ENCODE assay signal across 17 cellular contexts in the genomic region with DNA sequence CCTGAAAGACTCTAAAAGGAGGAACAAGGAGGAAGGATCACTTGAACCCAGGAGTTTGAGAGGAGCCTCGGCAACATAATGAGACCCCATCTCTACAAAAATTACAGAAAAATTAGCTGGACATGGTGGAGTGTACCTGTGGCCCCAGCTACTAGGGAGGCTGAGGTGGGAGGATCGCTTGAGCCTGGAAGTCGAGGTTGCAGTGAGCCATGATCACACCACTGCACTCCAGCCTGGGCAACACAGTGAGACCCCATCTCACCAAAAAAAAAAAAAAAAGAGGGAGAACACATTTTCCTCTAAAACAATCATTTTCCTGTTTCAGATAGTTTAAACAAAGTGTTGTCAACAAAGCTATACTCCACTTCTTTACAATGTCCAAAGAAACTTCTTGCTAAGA. TPM values are rescaled to one million over a fixed set of nuclear protein-coding genes. Genes with fewer than 3 reads are reported as not detected.
A peak's percentile ranks its signal among the peaks of the same experiment; 100 is the strongest.
DNase-seq lines count a peak whose midpoint lies in the region; ATAC-seq and TF ChIP-seq lines count a peak whose summit lies in the region.
"Had no signal": no experiment of that assay in that cellular context is flagged by ENCODE, and none has a peak within 500 bp of the region (broad histone marks: within the 10 kb centered on the region; RNA-seq: fewer than 3 reads in every experiment).

No MANE protein-coding gene starts in this region.

- no peaks in the 10 kb centered on the region for H3F3A ChIP-seq in smooth muscle cell (ENCODE audit: low read depth)

- H3K79me2 ChIP-seq in OCI-LY7 (ENCODE audit: insufficient read depth, low read depth, low read length) (no peaks in the 10 kb centered on the region), mammary epithelial cell (ENCODE audit: insufficient read depth, low read length) (peaks cover 51% of the 10 kb centered on the region), smooth muscle cell (ENCODE audit: low read depth) (no peaks in the 10 kb centered on the region)

- H3K4me3 Mint-ChIP-seq in T-helper 2 cell treated with Interferon-gamma antibody and Interleukin-4, amounts not matched to agents 5 μg/mL and 100 μg/mL, for 36 hours, result peak overlapping the region; percentile 81
- H3K4me3 Mint-ChIP-seq: nephron progenitor cell had no signal

- H3K9me3 ChIP-seq in OCI-LY7 (ENCODE audit: low read length) (no peaks in the 10 kb centered on the region), mammary epithelial cell (replicated peaks; ENCODE audit: insufficient read depth, low read length) (no peaks in the 10 kb centered on the region), smooth muscle cell (replicated peaks; ENCODE audit: low read depth) (no peaks in the 10 kb centered on the region)

- peaks cover 64% of the 10 kb centered on the region for H3K4me1 Mint-ChIP-seq in T-helper 2 cell treated with Interferon-gamma antibody and Interleukin-4, amounts not matched to agents 5 μg/mL and 100 μg/mL, for 36 hours (ENCODE audit: low read depth)

- BruUV-seq in OCI-LY7 (replicated peaks; lab: Mats Ljungman, UMichigan) (no TSS peak), mammary epithelial cell (replicated peaks; lab: Mats Ljungman, UMichigan) (no TSS peak)

- no peak for ATAC-seq in HG02678 (IDR thresholded peaks at IDR 0.05; ENCODE audit: unreplicated experiment)
- ATAC-seq: sciatic nerve had no signal

- no peak for DNase-seq in T-helper 2 cell treated with Interferon-gamma antibody and Interleukin-4, amounts not matched to agents 5 μg/mL and 100 μg/mL, for 36 hours (ENCODE audit: low spot score)
- DNase-seq in T-helper 2 cell (no peak), OCI-LY7 (ENCODE audit: low spot score) (no peak), mammary epithelial cell (no peak), smooth muscle cell (lab: John Stamatoyannopoulos, UW; ENCODE audit: unreplicated experiment) (no peak), GM10266 (ENCODE audit: extremely low spot score) (no peak), LoVo (ENCODE audit: low spot score) (no peak)
- DNase-seq: aorta; dorsolateral prefrontal cortex; NCI-H146; NCI-H69; nephron progenitor cell; stimulated activated naive CD4-positive, alpha-beta T cell had no signal

- CTCF ChIA-PET in OCI-LY7 (lab: Charles Lee; ENCODE audit: unreplicated experiment) (interaction anchor here (0.6 kb wide), 1 partner anchor 402 kb away, joined by 3 read pairs; no protein-coding TSS in a partner anchor), mammary epithelial cell (lab: Charles Lee; ENCODE audit: low non-redundant PET) (no interaction called here)

- H3K9ac ChIP-seq in mammary epithelial cell (ENCODE audit: insufficient read depth, low read length) (peak overlapping the region; percentile 86), smooth muscle cell (ENCODE audit: low read depth) (peak overlapping the region; percentile 40)

- intact Hi-C loops in OCI-LY7 (cut with micrococcal nuclease; ENCODE audit: unreplicated experiment) (no loop called here), mammary epithelial cell (cut with micrococcal nuclease) (no loop called here)

- H3K27me3 ChIP-seq in mammary epithelial cell (ENCODE audit: insufficient read depth, low read length) (no peaks in the 10 kb centered on the region), smooth muscle cell (ENCODE audit: low read depth) (no peaks in the 10 kb centered on the region)
- H3K27me3 ChIP-seq: dorsolateral prefrontal cortex had no signal

- WGBS in mammary epithelial cell (ENCODE audit: low coverage, missing lambda C conversion rate), result 70% methylated on average over 3 of the region's 3 CpGs
- WGBS in smooth muscle cell (ENCODE audit: low lambda C conversion rate), result 96% methylated on average over 3 of the region's 3 CpGs

- peaks cover 1% of the 10 kb centered on the region for H3K36me3 Mint-ChIP-seq in T-helper 2 cell treated with Interferon-gamma antibody and Interleukin-4, amounts not matched to agents 5 μg/mL and 100 μg/mL, for 36 hours (ENCODE audit: low read depth)

- in situ Hi-C loops in mammary epithelial cell (cut with MboI; ENCODE audit: low sequenced_read_pairs in 2 of 2), result no loop called here

- TF ChIP-seq CTCF in OCI-LY7 (conservative IDR thresholded peaks at IDR 0.05; ENCODE audit: low read length) (no peak), mammary epithelial cell (conservative IDR thresholded peaks at IDR 0.05 in 1 of 2, IDR thresholded peaks at IDR 0.05 in 1 of 2; ENCODE audit: extremely low read depth in 1 of 2, insufficient read depth in 1 of 2, low read depth in 1 of 2, low read length in 2 of 2) (no peak), smooth muscle cell (IDR thresholded peaks at IDR 0.05; ENCODE audit: borderline replicate concordance, insufficient read depth, poor library complexity, severe bottlenecking) (no peak), GM10266 (IDR thresholded peaks at IDR 0.05; ENCODE audit: control insufficient read depth, insufficient read depth, low read depth, missing control alignments) (no peak)

- no peaks in the 10 kb centered on the region for H3K9me3 Mint-ChIP-seq in T-helper 2 cell treated with Interferon-gamma antibody and Interleukin-4, amounts not matched to agents 5 μg/mL and 100 μg/mL, for 36 hours
- H3K9me3 Mint-ChIP-seq: nephron progenitor cell had no signal

- dilution Hi-C loops in mammary epithelial cell (cut with HindIII; ENCODE audit: low sequenced_read_pairs), result no loop called here

- H2AFZ ChIP-seq in OCI-LY7 (ENCODE audit: low read length), result peak overlapping the region; percentile 40; the same call in 1 of the 2 replicates
- H2AFZ ChIP-seq in mammary epithelial cell (ENCODE audit: low read depth, low read length), result peak overlapping the region; percentile 2
- no peak overlapping the region for H2AFZ ChIP-seq in smooth muscle cell (ENCODE audit: low read depth)

- H3K4me1 ChIP-seq in OCI-LY7 (ENCODE audit: insufficient read depth, low read length, poor library complexity, severe bottlenecking) (peaks cover 28% of the 10 kb centered on the region), mammary epithelial cell (ENCODE audit: insufficient read depth, low read length) (peaks cover 61% of the 10 kb centered on the region), smooth muscle cell (ENCODE audit: low read depth) (no peaks in the 10 kb centered on the region)

- H3K4me2 ChIP-seq in OCI-LY7 (ENCODE audit: low read length) (peak overlapping the region; percentile 48), mammary epithelial cell (ENCODE audit: insufficient read depth, low read depth, low read length) (peak overlapping the region; percentile 62), smooth muscle cell (no peak overlapping the region)

- H3K27me3 Mint-ChIP-seq in T-helper 2 cell treated with Interferon-gamma antibody and Interleukin-4, amounts not matched to agents 5 μg/mL and 100 μg/mL, for 36 hours (ENCODE audit: low read depth), result no peaks in the 10 kb centered on the region

- POLR2A ChIA-PET in OCI-LY7 (lab: Charles Lee), result interaction anchor here (0.8 kb wide), 1 partner anchor 8 kb away, joined by 3 read pairs; no protein-coding TSS in a partner anchor

- H3K4me3 ChIP-seq in OCI-LY7 (ENCODE audit: low read depth, low read length, poor library complexity, severe bottlenecking) (no peak overlapping the region), mammary epithelial cell (replicated peaks in 1 of 3; ENCODE audit: insufficient read depth in 1 of 3, low read depth in 2 of 3, low read length in 3 of 3) (peak overlapping the region in 2 of 3 experiments; percentile 7 to 9), smooth muscle cell (no peak overlapping the region)
- H3K4me3 ChIP-seq: dorsolateral prefrontal cortex had no signal

- H4K20me1 ChIP-seq in OCI-LY7 (ENCODE audit: insufficient read depth, low read length) (no peaks in the 10 kb centered on the region), mammary epithelial cell (ENCODE audit: insufficient read depth, low read length) (no peaks in the 10 kb centered on the region), smooth muscle cell (ENCODE audit: low read depth) (no peaks in the 10 kb centered on the region)

- no peaks in the 10 kb centered on the region for H3K36me3 ChIP-seq in OCI-LY7 (ENCODE audit: insufficient read depth, low read length)
- H3K36me3 ChIP-seq in mammary epithelial cell (ENCODE audit: insufficient read depth, low read length), result no peaks in the 10 kb centered on the region
- H3K36me3 ChIP-seq in smooth muscle cell (ENCODE audit: low read depth), result no peaks in the 10 kb centered on the region

- H3K9me2 ChIP-seq in OCI-LY7 (ENCODE audit: insufficient read depth, low read length), result no peaks in the 10 kb centered on the region

- H3K27ac ChIP-seq in OCI-LY7 (ENCODE audit: low read depth, low read length, poor library complexity, severe bottlenecking) (no peak overlapping the region), mammary epithelial cell (ENCODE audit: insufficient read depth, low read depth, low read length) (peak overlapping the region; percentile 90), smooth muscle cell (ENCODE audit: low read depth) (peak overlapping the region; percentile 82)
- H3K27ac ChIP-seq: dorsolateral prefrontal cortex had no signal

- no peak overlapping the region for H3K27ac Mint-ChIP-seq in T-helper 2 cell treated with Interferon-gamma antibody and Interleukin-4, amounts not matched to agents 5 μg/mL and 100 μg/mL, for 36 hours
- H3K27ac Mint-ChIP-seq: nephron progenitor cell had no signal

RNA-seq across cellular contexts. Expression of a gene that starts 5.2 kb away (rescaled TPM):
- 0.06 TPM in 1 of 2 replicates, not detected in the other for total RNA-seq in OCI-LY7 (2014; rRNA removed; shearing (Covaris generic))
- total RNA-seq in OCI-LY7 (2022), result 0.07 TPM in 1 of 2 replicates, not detected in the other
- total RNA-seq in mammary epithelial cell, result 1 to 10 TPM; 5.5 to 8.8 TPM
- 4.3 TPM for polyA plus RNA-seq in mammary epithelial cell
- polyA minus RNA-seq in mammary epithelial cell, result 14.1 TPM
- total RNA-seq in smooth muscle cell, result not detected in 2 replicates
- not detected in 2 replicates for polyA plus RNA-seq in smooth muscle cell
- total RNA-seq: A172, H4 had no signal
- polyA plus RNA-seq: aorta had no signal

RNA-seq across cellular contexts. Expression of a gene that starts 8.8 kb away (rescaled TPM):
- total RNA-seq in OCI-LY7 (2014; rRNA removed; shearing (Covaris generic)), result not detected in 2 replicates
- total RNA-seq in OCI-LY7 (2022), result not detected in 2 replicates
- under 1 TPM; 0.33 to 0.78 TPM for total RNA-seq in mammary epithelial cell
- 0.65 TPM for polyA plus RNA-seq in mammary epithelial cell
- polyA minus RNA-seq in mammary epithelial cell, result not detected
- total RNA-seq in smooth muscle cell, result not detected in 2 replicates
- 0.26 and 0.43 TPM in 2 replicates for polyA plus RNA-seq in smooth muscle cell
- total RNA-seq: A172, H4 had no signal
- polyA plus RNA-seq: aorta had no signal

RNA-seq across cellular contexts. Expression of a gene that starts 22.3 kb away (rescaled TPM):
- total RNA-seq in OCI-LY7 (2014; rRNA removed; shearing (Covaris generic)), result not detected in 2 replicates
- total RNA-seq in OCI-LY7 (2022) (not detected in 2 replicates), mammary epithelial cell (under 1 TPM; 0.17 to 0.28 TPM), smooth muscle cell (0.85 and 2.0 TPM in 2 replicates)
- polyA plus RNA-seq in mammary epithelial cell (0.19 TPM), smooth muscle cell (0.63 and 1.8 TPM in 2 replicates)
- polyA minus RNA-seq in mammary epithelial cell, result not detected
- total RNA-seq: A172 had no signal
- polyA plus RNA-seq: aorta had no signal

RNA-seq across cellular contexts. Expression of a gene that starts 27.2 kb away (rescaled TPM):
- total RNA-seq in OCI-LY7 (2014; rRNA removed; shearing (Covaris generic)), result 42.4 and 51.4 TPM in 2 replicates
- total RNA-seq in OCI-LY7 (2022) (77.4 and 81.8 TPM in 2 replicates), mammary epithelial cell (10 to 100 TPM; 42.5 to 73.0 TPM), smooth muscle cell (32.5 and 36.3 TPM in 2 replicates)
- polyA plus RNA-seq in mammary epithelial cell (23.0 TPM), smooth muscle cell (49.7 and 55.5 TPM in 2 replicates)
- polyA minus RNA-seq in mammary epithelial cell, result 38.3 TPM

RNA-seq across cellular contexts. Expression of a gene that starts 48.9 kb away (rescaled TPM):
- total RNA-seq in OCI-LY7 (2014; rRNA removed; shearing (Covaris generic)), result 1.6 and 1.8 TPM in 2 replicates
- total RNA-seq in OCI-LY7 (2022) (1.2 and 1.5 TPM in 2 replicates), mammary epithelial cell (1 to 10 TPM in 1 of 2 donors, under 1 TPM in 1; 0.26 to 1.0 TPM), smooth muscle cell (0.94 and 2.5 TPM in 2 replicates)
- polyA plus RNA-seq in mammary epithelial cell (0.06 TPM), smooth muscle cell (0.17 and 0.34 TPM in 2 replicates)
- polyA minus RNA-seq in mammary epithelial cell, result not detected
- polyA plus RNA-seq: aorta had no signal

Comparison
In these comparisons a context has a peak if more than half of its experiments do, and no peak if none do; other contexts are left out.
1. H3K4me3 ChIP-seq: peak in mammary epithelial cell (2 of 3); none in OCI-LY7 (single experiment) and smooth muscle cell (single experiment).